In the genomic region with DNA sequence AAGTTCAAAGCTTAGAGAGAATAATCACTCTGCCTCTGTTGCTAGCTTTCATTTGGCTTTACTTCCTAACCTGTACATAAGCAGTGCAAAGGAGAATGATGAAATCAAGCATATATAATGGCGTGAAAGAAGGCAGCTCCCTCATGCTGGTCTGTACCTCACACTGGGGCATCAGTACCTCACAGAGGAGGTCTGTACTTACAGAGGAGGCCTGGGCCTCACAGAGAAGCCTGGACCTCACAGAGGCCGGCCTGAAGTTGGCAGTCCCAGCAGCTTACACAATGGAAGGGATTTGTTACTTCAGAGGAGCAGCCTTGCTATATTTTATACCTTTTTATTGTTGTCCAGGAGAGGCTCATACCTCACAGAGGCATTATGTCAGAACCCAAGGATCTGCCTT, we compare ENCODE assay signal across 23 cellular contexts.
"Had no signal": no experiment of that assay in that cellular context is flagged by ENCODE, and none has a peak within 500 bp of the region (broad histone marks: within the 10 kb centered on the region; RNA-seq: fewer than 3 reads in every experiment).

No MANE protein-coding gene starts in this region.

- DNase-seq: colonic mucosa; cortex of kidney; dermis blood vessel endothelial cell; dorsolateral prefrontal cortex; effector CD4-positive, alpha-beta T cell; effector CD8-positive, alpha-beta T cell; effector memory CD4-positive, alpha-beta T cell; effector memory CD8-positive, alpha-beta T cell; endodermal cell; erythroblast; esophagus squamous epithelium; foreskin fibroblast; foreskin keratinocyte; foreskin melanocyte; gastrocnemius medialis; glutamatergic neuron; head of caudate nucleus; heart left ventricle; heart right ventricle had no signal

- H3K4me1 ChIP-seq: colonic mucosa, esophagus squamous epithelium, foreskin keratinocyte, gastrocnemius medialis, gastroesophageal sphincter, heart left ventricle, heart right ventricle had no signal

- H3K4me3 ChIP-seq: colonic mucosa, coronary artery, dorsolateral prefrontal cortex, esophagus squamous epithelium, gastrocnemius medialis, gastroesophageal sphincter, heart left ventricle, heart right ventricle had no signal

- ATAC-seq: effector memory CD8-positive, alpha-beta T cell; esophagus mucosa; foreskin keratinocyte; gastrocnemius medialis; gastroesophageal sphincter; heart left ventricle; heart right ventricle had no signal

- H3K9me3 ChIP-seq: gastrocnemius medialis had no signal

- H3K36me3 ChIP-seq: colonic mucosa, esophagus squamous epithelium, gastrocnemius medialis, gastroesophageal sphincter, heart left ventricle, heart right ventricle had no signal

- H3K27ac ChIP-seq: colonic mucosa, coronary artery, dorsolateral prefrontal cortex, epithelial cell of prostate, esophagus squamous epithelium, foreskin keratinocyte, gastrocnemius medialis, gastroesophageal sphincter, heart left ventricle, heart right ventricle had no signal

- H3K27me3 ChIP-seq: colonic mucosa, esophagus squamous epithelium, gastrocnemius medialis, gastroesophageal sphincter, heart left ventricle, heart right ventricle had no signal
